Comparison of ENCODE assay signal across 8 cellular contexts in genomic region chr3:114057011-114057347, GRCh38. TPM values are rescaled to one million over a fixed set of nuclear protein-coding genes. Genes with fewer than 3 reads are reported as not detected.
DNase-seq lines count a peak whose midpoint lies in the region; ATAC-seq, FAIRE-seq and TF ChIP-seq lines count a peak whose summit lies in the region.

No MANE protein-coding gene starts in this region.

- H3K36me3 Mint-ChIP-seq in effector memory CD8-positive, alpha-beta T cell (ENCODE audit: insufficient read depth): peaks cover 31% of the 10 kb centered on the region

- H3K9me3 Mint-ChIP-seq in effector memory CD8-positive, alpha-beta T cell: no peaks in the 10 kb centered on the region

- H3K9me3 ChIP-seq in BE2C: no peaks in the 10 kb centered on the region

- DNase-seq in BE2C (no peak), LNCaP clone FGC (ENCODE audit: low read depth) (no peak), omental fat pad (ENCODE audit: low spot score) (no peak), glomerular visceral epithelial cell (ENCODE audit: extremely low spot score) (no peak), GM19239 (ENCODE audit: insufficient read length, low spot score) (no peak), HPDE6-E6E7 (ENCODE audit: extremely low spot score) (no peak)
- no peak for DNase-seq in effector memory CD8-positive, alpha-beta T cell

- H3K4me3 ChIP-seq in BE2C (ENCODE audit: low read depth, low read length): peak overlapping the region; percentile 92
- H3K4me3 ChIP-seq in LNCaP clone FGC (ENCODE audit: low read depth, low read length): peak overlapping the region; percentile 94

- peak; percentile 6 for ATAC-seq in GM21447 (IDR thresholded peaks at IDR 0.05; ENCODE audit: unreplicated experiment)
- ATAC-seq in effector memory CD8-positive, alpha-beta T cell (replicated peaks): peak; percentile 1
- peak; percentile 26 for ATAC-seq in omental fat pad (ENCODE audit: low FRiP score)

- peak overlapping the region; percentile 95 to 98 for H3K27ac Mint-ChIP-seq in effector memory CD8-positive, alpha-beta T cell

- no peaks in the 10 kb centered on the region; the same call in 1 of the 2 replicates for H3K27me3 ChIP-seq in BE2C

- TF ChIP-seq CTCF in BE2C (IDR thresholded peaks at IDR 0.05; ENCODE audit: low read depth, low read length) (no peak), LNCaP clone FGC (IDR thresholded peaks at IDR 0.05; ENCODE audit: control insufficient read depth, extremely low read depth, insufficient read depth) (no peak), omental fat pad (IDR thresholded peaks at IDR 0.05) (no peak)

- no peak for FAIRE-seq in GM19239 (lab: Jason Lieb, UNC)

- H3K4me1 ChIP-seq in BE2C: no peaks in the 10 kb centered on the region

- H3K4me1 Mint-ChIP-seq in effector memory CD8-positive, alpha-beta T cell (ENCODE audit: low read depth in 2 of 2): peaks cover 35 to 42% of the 10 kb centered on the region in 2 donors

- peak overlapping the region; percentile 91 to 92 for H3K4me3 Mint-ChIP-seq in effector memory CD8-positive, alpha-beta T cell

- H3K36me3 ChIP-seq in BE2C: no peaks in the 10 kb centered on the region

- H3K27me3 Mint-ChIP-seq in effector memory CD8-positive, alpha-beta T cell: no peaks in the 10 kb centered on the region

RNA-seq across cellular contexts. Expression of gene QTRT2, which starts 0.4 kb away (rescaled TPM):
- polyA plus RNA-seq in BE2C (2012; ENCODE audit: insufficient read depth, insufficient read length, low read depth): 14.6 TPM
- total RNA-seq in omental fat pad: 10 to 100 TPM; 11.4 to 36.1 (median 15.1) TPM

RNA-seq across cellular contexts. Expression of gene CCDC191, which starts 0.7 kb away (rescaled TPM):
- 0.76 TPM for polyA plus RNA-seq in BE2C (2012; ENCODE audit: insufficient read depth, insufficient read length, low read depth)
- 1 to 10 TPM; 1.9 to 3.3 (median 2.4) TPM for total RNA-seq in omental fat pad
